1 cellular context compared by ENCODE assay signal in genomic region chr16:527015-527903, GRCh38.
TF ChIP-seq lines count a peak whose summit lies in the region.

Gene CAPN15, plus strand, starts transcription at chr16:527712. Its CDS starts 19,127 bp downstream, at chr16:546839.

TF ChIP-seq in K562, 482 proteins besides CTCF, POLR2A, EP300 and RAD21 (continued from another document and continues in another):
- peak in 1 of 2 experiments; percentile 98 for TF ChIP-seq AFF1 (IDR thresholded peaks at IDR 0.05; ENCODE audit: low read depth in 1 of 2, partially characterized antibody in 2 of 2)
- TF ChIP-seq ZBTB11 (CRISPR knock-in tag; IDR thresholded peaks at IDR 0.05) = peak; percentile 50 to 97 (median 58); a peak in 5 of 6 replicates
- peak; percentile 73; the same call in 1 of the 2 replicates for TF ChIP-seq E2F4 (CRISPR knock-in tag; IDR thresholded peaks at IDR 0.05; ENCODE audit: low read depth)
- peak; percentile 49; the same call in 1 of the 2 replicates for TF ChIP-seq SIN3B (IDR thresholded peaks at IDR 0.05; ENCODE audit: low read depth)
- TF ChIP-seq SNIP1 (IDR thresholded peaks at IDR 0.05; ENCODE audit: low read depth) = no peak
- TF ChIP-seq IFI16 (CRISPR knock-in tag; IDR thresholded peaks at IDR 0.05) = no peak
- peak; percentile 88 for TF ChIP-seq RBFOX2 (IDR thresholded peaks at IDR 0.05; ENCODE audit: low read depth, low read length)
- peak; percentile 86 for TF ChIP-seq U2AF1 (optimal IDR thresholded peaks at IDR 0.05; ENCODE audit: low read depth, low read length)
- no peak; the same call in 1 of the 2 replicates for TF ChIP-seq AFF4 (CRISPR knock-in tag; IDR thresholded peaks at IDR 0.05)
- TF ChIP-seq NFIC (IDR thresholded peaks at IDR 0.05) = peak; percentile 65
- TF ChIP-seq ZNF140 (CRISPR knock-in tag; IDR thresholded peaks at IDR 0.05) = no peak
- TF ChIP-seq NR2C2 (CRISPR knock-in tag; IDR thresholded peaks at IDR 0.05) = no peak
- TF ChIP-seq NR2C2 (tag; IDR thresholded peaks at IDR 0.05) = peak; percentile 93
- peak; percentile 100 for TF ChIP-seq ZNF24 (IDR thresholded peaks at IDR 0.05)
- TF ChIP-seq CEBPB (tag; IDR thresholded peaks at IDR 0.05) = no peak
- peak; percentile 49 for TF ChIP-seq MGA (IDR thresholded peaks at IDR 0.05)
- TF ChIP-seq RFX1 (IDR thresholded peaks at IDR 0.05) = no peak
- peak in 1 of 2 experiments; percentile 67; a peak in 3 of 4 replicates for TF ChIP-seq NONO (IDR thresholded peaks at IDR 0.05; ENCODE audit: low read depth in 2 of 2, low read length in 1 of 2)
- TF ChIP-seq COPS2 (conservative IDR thresholded peaks at IDR 0.05) = no peak
- TF ChIP-seq ID3 (CRISPR knock-in tag; IDR thresholded peaks at IDR 0.05) = no peak
- TF ChIP-seq ID3 (tag; IDR thresholded peaks at IDR 0.05) = 0 out of 2 replicates have a peak, but pooled peaks have one; percentile 67
- peak; percentile 66 to 85 for TF ChIP-seq MNT (conservative IDR thresholded peaks at IDR 0.05)
- TF ChIP-seq CXXC5 (CRISPR knock-in tag; IDR thresholded peaks at IDR 0.05) = peak; percentile 98
